ENCODE assay signal across 1 cellular context in the genomic region with DNA sequence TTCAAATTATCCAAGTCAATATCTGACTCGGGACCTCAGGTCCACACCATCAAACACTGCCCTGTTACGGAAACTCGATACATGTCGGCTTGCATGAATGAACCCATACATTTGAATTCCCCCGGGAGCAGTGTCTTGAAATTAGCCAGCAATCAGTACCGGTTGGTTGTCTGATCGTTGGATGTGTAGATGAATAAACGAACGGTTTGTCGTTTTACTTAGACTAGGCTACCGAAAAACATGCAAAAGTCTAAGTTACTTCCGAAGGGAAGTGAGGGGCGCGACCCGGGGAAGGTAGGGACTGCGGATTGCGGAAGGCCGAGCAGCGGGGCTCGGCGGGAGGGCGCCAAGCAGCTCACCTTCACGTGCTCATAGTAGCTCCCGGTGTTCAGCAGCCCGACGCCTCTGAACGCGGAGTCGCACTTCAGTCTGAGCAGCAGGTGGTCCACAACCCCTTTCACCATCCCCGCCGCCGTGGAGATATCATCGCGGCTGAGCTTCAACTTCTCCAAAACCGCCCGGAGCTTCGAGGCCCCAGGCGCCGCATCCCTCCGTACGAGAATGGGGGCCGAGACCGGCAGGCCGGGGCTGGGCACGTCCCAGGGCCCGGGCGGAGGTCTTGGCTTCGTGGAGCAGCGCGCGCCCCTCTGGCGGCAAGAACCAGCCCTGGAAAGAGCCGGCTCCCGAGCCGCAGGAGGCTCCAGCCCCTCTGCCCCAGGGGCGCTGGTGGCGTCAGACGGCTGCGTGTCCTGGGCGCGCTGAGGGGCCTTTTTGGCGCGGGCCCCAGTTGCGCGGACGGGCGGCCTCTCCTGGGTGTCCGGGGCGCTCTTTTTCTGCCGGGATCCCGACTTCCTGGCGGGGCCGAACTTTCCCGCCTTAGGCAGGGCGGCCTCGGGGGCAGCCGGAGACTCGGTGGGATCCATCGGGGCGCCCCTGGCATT.
A peak's percentile ranks its signal among the peaks of the same experiment; 100 is the strongest.
TF ChIP-seq lines count a peak whose summit lies in the region.

No MANE protein-coding gene starts in this region.

TF ChIP-seq in GM12878, 131 proteins besides CTCF, POLR2A, EP300 and RAD21 (continued from another document and continues in another):
- TF ChIP-seq NRF1 (conservative IDR thresholded peaks at IDR 0.05; ENCODE audit: low read depth, low read length): no peak
- TF ChIP-seq, protein P1, sequence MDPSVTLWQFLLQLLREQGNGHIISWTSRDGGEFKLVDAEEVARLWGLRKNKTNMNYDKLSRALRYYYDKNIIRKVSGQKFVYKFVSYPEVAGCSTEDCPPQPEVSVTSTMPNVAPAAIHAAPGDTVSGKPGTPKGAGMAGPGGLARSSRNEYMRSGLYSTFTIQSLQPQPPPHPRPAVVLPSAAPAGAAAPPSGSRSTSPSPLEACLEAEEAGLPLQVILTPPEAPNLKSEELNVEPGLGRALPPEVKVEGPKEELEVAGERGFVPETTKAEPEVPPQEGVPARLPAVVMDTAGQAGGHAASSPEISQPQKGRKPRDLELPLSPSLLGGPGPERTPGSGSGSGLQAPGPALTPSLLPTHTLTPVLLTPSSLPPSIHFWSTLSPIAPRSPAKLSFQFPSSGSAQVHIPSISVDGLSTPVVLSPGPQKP (IDR thresholded peaks at IDR 0.05; ENCODE audit: low read depth, low read length): no peak
- TF ChIP-seq NR2C2 (IDR thresholded peaks at IDR 0.05; ENCODE audit: borderline replicate concordance, control insufficient read depth, insufficient read length, low read depth): no peak
- no peak for TF ChIP-seq BRCA1 (IDR thresholded peaks at IDR 0.05; ENCODE audit: low read depth, low read length)
- TF ChIP-seq, protein P2, sequence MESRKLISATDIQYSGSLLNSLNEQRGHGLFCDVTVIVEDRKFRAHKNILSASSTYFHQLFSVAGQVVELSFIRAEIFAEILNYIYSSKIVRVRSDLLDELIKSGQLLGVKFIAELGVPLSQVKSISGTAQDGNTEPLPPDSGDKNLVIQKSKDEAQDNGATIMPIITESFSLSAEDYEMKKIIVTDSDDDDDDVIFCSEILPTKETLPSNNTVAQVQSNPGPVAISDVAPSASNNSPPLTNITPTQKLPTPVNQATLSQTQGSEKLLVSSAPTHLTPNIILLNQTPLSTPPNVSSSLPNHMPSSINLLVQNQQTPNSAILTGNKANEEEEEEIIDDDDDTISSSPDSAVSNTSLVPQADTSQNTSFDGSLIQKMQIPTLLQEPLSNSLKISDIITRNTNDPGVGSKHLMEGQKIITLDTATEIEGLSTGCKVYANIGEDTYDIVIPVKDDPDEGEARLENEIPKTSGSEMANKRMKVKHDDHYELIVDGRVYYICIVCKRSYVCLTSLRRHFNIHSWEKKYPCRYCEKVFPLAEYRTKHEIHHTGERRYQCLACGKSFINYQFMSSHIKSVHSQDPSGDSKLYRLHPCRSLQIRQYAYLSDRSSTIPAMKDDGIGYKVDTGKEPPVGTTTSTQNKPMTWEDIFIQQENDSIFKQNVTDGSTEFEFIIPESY (IDR thresholded peaks at IDR 0.05): no peak
- no peak for TF ChIP-seq FOXK2 (IDR thresholded peaks at IDR 0.05)
- TF ChIP-seq POLR2AphosphoS2 (IDR thresholded peaks at IDR 0.05; ENCODE audit: low read depth, low read length): no peak
- TF ChIP-seq BMI1 (IDR thresholded peaks at IDR 0.05; ENCODE audit: borderline replicate concordance): no peak
- no peak for TF ChIP-seq HCFC1 (IDR thresholded peaks at IDR 0.05; ENCODE audit: low read length)
- TF ChIP-seq CEBPB (IDR thresholded peaks at IDR 0.05; ENCODE audit: borderline replicate concordance in 1 of 2, low read depth in 2 of 2, low read length in 2 of 2): no peak
- TF ChIP-seq MTA2 (IDR thresholded peaks at IDR 0.05; ENCODE audit: low read depth): 0 out of 2 replicates have a peak, but pooled peaks have one; percentile 21
- 0 out of 2 replicates have a peak, but pooled peaks have one; percentile 41 for TF ChIP-seq TAF1 (IDR thresholded peaks at IDR 0.05; ENCODE audit: borderline replicate concordance, low read depth, low read length)
- peak; percentile 31; the same call in 1 of the 2 replicates for TF ChIP-seq POLR2AphosphoS5 (IDR thresholded peaks at IDR 0.05; ENCODE audit: low read length)
- TF ChIP-seq CHD2 (IDR thresholded peaks at IDR 0.05; ENCODE audit: borderline replicate concordance, low read depth, low read length): no peak
- TF ChIP-seq, protein P3, sequence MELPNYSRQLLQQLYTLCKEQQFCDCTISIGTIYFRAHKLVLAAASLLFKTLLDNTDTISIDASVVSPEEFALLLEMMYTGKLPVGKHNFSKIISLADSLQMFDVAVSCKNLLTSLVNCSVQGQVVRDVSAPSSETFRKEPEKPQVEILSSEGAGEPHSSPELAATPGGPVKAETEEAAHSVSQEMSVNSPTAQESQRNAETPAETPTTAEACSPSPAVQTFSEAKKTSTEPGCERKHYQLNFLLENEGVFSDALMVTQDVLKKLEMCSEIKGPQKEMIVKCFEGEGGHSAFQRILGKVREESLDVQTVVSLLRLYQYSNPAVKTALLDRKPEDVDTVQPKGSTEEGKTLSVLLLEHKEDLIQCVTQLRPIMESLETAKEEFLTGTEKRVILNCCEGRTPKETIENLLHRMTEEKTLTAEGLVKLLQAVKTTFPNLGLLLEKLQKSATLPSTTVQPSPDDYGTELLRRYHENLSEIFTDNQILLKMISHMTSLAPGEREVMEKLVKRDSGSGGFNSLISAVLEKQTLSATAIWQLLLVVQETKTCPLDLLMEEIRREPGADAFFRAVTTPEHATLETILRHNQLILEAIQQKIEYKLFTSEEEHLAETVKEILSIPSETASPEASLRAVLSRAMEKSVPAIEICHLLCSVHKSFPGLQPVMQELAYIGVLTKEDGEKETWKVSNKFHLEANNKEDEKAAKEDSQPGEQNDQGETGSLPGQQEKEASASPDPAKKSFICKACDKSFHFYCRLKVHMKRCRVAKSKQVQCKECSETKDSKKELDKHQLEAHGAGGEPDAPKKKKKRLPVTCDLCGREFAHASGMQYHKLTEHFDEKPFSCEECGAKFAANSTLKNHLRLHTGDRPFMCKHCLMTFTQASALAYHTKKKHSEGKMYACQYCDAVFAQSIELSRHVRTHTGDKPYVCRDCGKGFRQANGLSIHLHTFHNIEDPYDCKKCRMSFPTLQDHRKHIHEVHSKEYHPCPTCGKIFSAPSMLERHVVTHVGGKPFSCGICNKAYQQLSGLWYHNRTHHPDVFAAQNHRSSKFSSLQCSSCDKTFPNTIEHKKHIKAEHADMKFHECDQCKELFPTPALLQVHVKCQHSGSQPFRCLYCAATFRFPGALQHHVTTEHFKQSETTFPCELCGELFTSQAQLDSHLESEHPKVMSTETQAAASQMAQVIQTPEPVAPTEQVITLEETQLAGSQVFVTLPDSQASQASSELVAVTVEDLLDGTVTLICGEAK (IDR thresholded peaks at IDR 0.05; ENCODE audit: borderline replicate concordance): no peak
- TF ChIP-seq RELA (IDR thresholded peaks at IDR 0.05; ENCODE audit: borderline replicate concordance, partially characterized antibody): no peak
- TF ChIP-seq DPF2 (IDR thresholded peaks at IDR 0.05): 0 out of 2 replicates have a peak, but pooled peaks have one; percentile 15
- no peak for TF ChIP-seq RAD51 (IDR thresholded peaks at IDR 0.05)
- no peak for TF ChIP-seq HDGF (IDR thresholded peaks at IDR 0.05)
- TF ChIP-seq, protein P4, sequence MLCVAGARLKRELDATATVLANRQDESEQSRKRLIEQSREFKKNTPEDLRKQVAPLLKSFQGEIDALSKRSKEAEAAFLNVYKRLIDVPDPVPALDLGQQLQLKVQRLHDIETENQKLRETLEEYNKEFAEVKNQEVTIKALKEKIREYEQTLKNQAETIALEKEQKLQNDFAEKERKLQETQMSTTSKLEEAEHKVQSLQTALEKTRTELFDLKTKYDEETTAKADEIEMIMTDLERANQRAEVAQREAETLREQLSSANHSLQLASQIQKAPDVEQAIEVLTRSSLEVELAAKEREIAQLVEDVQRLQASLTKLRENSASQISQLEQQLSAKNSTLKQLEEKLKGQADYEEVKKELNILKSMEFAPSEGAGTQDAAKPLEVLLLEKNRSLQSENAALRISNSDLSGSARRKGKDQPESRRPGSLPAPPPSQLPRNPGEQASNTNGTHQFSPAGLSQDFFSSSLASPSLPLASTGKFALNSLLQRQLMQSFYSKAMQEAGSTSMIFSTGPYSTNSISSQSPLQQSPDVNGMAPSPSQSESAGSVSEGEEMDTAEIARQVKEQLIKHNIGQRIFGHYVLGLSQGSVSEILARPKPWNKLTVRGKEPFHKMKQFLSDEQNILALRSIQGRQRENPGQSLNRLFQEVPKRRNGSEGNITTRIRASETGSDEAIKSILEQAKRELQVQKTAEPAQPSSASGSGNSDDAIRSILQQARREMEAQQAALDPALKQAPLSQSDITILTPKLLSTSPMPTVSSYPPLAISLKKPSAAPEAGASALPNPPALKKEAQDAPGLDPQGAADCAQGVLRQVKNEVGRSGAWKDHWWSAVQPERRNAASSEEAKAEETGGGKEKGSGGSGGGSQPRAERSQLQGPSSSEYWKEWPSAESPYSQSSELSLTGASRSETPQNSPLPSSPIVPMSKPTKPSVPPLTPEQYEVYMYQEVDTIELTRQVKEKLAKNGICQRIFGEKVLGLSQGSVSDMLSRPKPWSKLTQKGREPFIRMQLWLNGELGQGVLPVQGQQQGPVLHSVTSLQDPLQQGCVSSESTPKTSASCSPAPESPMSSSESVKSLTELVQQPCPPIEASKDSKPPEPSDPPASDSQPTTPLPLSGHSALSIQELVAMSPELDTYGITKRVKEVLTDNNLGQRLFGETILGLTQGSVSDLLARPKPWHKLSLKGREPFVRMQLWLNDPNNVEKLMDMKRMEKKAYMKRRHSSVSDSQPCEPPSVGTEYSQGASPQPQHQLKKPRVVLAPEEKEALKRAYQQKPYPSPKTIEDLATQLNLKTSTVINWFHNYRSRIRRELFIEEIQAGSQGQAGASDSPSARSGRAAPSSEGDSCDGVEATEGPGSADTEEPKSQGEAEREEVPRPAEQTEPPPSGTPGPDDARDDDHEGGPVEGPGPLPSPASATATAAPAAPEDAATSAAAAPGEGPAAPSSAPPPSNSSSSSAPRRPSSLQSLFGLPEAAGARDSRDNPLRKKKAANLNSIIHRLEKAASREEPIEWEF (IDR thresholded peaks at IDR 0.05; ENCODE audit: insufficient replicate concordance, low read depth, low read length): no peak
- no peak for TF ChIP-seq YBX1 (IDR thresholded peaks at IDR 0.05)
- TF ChIP-seq ZNF622 (IDR thresholded peaks at IDR 0.05): no peak
- TF ChIP-seq, protein P5, sequence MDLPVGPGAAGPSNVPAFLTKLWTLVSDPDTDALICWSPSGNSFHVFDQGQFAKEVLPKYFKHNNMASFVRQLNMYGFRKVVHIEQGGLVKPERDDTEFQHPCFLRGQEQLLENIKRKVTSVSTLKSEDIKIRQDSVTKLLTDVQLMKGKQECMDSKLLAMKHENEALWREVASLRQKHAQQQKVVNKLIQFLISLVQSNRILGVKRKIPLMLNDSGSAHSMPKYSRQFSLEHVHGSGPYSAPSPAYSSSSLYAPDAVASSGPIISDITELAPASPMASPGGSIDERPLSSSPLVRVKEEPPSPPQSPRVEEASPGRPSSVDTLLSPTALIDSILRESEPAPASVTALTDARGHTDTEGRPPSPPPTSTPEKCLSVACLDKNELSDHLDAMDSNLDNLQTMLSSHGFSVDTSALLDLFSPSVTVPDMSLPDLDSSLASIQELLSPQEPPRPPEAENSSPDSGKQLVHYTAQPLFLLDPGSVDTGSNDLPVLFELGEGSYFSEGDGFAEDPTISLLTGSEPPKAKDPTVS (IDR thresholded peaks at IDR 0.05; ENCODE audit: low read depth, low read length): no peak
- TF ChIP-seq POU2F2 (IDR thresholded peaks at IDR 0.05; ENCODE audit: borderline replicate concordance, low read depth, low read length): no peak
- TF ChIP-seq, protein P6, sequence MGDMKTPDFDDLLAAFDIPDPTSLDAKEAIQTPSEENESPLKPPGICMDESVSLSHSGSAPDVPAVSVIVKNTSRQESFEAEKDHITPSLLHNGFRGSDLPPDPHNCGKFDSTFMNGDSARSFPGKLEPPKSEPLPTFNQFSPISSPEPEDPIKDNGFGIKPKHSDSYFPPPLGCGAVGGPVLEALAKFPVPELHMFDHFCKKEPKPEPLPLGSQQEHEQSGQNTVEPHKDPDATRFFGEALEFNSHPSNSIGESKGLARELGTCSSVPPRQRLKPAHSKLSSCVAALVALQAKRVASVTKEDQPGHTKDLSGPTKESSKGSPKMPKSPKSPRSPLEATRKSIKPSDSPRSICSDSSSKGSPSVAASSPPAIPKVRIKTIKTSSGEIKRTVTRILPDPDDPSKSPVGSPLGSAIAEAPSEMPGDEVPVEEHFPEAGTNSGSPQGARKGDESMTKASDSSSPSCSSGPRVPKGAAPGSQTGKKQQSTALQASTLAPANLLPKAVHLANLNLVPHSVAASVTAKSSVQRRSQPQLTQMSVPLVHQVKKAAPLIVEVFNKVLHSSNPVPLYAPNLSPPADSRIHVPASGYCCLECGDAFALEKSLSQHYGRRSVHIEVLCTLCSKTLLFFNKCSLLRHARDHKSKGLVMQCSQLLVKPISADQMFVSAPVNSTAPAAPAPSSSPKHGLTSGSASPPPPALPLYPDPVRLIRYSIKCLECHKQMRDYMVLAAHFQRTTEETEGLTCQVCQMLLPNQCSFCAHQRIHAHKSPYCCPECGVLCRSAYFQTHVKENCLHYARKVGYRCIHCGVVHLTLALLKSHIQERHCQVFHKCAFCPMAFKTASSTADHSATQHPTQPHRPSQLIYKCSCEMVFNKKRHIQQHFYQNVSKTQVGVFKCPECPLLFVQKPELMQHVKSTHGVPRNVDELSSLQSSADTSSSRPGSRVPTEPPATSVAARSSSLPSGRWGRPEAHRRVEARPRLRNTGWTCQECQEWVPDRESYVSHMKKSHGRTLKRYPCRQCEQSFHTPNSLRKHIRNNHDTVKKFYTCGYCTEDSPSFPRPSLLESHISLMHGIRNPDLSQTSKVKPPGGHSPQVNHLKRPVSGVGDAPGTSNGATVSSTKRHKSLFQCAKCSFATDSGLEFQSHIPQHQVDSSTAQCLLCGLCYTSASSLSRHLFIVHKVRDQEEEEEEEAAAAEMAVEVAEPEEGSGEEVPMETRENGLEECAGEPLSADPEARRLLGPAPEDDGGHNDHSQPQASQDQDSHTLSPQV (IDR thresholded peaks at IDR 0.05): no peak
- TF ChIP-seq SP1 (IDR thresholded peaks at IDR 0.05; ENCODE audit: low read depth, low read length): no peak
- TF ChIP-seq, protein P7, sequence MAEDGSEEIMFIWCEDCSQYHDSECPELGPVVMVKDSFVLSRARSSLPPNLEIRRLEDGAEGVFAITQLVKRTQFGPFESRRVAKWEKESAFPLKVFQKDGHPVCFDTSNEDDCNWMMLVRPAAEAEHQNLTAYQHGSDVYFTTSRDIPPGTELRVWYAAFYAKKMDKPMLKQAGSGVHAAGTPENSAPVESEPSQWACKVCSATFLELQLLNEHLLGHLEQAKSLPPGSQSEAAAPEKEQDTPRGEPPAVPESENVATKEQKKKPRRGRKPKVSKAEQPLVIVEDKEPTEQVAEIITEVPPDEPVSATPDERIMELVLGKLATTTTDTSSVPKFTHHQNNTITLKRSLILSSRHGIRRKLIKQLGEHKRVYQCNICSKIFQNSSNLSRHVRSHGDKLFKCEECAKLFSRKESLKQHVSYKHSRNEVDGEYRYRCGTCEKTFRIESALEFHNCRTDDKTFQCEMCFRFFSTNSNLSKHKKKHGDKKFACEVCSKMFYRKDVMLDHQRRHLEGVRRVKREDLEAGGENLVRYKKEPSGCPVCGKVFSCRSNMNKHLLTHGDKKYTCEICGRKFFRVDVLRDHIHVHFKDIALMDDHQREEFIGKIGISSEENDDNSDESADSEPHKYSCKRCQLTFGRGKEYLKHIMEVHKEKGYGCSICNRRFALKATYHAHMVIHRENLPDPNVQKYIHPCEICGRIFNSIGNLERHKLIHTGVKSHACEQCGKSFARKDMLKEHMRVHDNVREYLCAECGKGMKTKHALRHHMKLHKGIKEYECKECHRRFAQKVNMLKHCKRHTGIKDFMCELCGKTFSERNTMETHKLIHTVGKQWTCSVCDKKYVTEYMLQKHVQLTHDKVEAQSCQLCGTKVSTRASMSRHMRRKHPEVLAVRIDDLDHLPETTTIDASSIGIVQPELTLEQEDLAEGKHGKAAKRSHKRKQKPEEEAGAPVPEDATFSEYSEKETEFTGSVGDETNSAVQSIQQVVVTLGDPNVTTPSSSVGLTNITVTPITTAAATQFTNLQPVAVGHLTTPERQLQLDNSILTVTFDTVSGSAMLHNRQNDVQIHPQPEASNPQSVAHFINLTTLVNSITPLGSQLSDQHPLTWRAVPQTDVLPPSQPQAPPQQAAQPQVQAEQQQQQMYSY (CRISPR knock-in tag; IDR thresholded peaks at IDR 0.05): no peak
- no peak for TF ChIP-seq SREBF2 (IDR thresholded peaks at IDR 0.05; ENCODE audit: low read length)
- no peak for TF ChIP-seq NFYA (IDR thresholded peaks at IDR 0.05; ENCODE audit: borderline replicate concordance, low read depth, low read length)
